8 cellular contexts compared by ENCODE assay signal in the genomic region with DNA sequence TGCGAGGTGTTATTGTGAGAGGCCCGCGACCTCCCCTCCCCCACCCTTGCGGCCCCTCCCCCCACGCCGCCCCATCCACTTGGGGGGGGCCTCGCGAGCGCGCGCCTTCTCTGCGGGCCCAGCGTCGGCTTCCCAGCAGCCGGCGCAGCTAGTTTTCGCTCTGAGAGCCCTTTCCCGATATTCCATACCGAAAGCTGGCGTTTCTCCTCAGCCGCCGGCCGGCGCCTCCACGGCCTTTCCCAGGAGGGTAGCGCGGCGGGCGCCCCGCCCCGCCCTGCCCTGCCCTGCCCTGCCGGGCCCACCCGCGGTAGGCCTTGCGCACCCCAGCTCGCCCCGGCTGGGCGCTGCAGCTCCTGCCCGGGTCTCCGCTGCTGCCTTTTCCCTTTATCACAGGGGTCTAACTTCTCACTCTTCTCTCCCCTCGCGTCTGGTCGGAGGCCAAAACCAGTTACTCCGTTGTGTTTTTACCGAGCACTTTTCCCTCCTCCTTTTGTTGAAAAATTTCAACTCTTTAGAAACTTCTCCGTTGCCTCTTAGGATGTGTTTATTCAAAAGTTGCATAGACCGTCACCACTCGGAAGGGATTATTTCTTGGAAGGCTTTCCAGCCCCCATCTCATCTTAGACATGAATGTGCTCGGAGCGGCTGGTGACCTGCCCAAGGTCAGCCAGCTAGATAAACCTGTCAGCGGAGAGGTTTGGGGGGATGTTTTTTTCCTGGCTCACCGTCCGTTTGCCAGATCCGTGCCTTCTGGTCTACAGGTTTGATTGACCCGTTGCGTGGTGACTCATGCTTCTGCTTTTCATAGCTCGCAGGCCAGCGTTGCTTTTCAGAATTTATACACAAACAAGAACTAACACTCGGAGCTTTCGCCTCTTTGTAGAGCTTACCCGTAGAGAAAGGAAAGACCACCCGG.
DNase-seq lines count a peak whose midpoint lies in the region; ATAC-seq and TF ChIP-seq lines count a peak whose summit lies in the region.

No MANE protein-coding gene starts in this region.

- H3K27ac ChIP-seq in muscle layer of duodenum (ENCODE audit: low read length) (peak overlapping the region; percentile 79), tibial artery (peak overlapping the region; percentile 83 to 85)

- H3K4me3 ChIP-seq in muscle layer of duodenum (ENCODE audit: low read depth in 1 of 2, low read length in 2 of 2) (peak overlapping the region; percentile 85 to 89), tibial artery (peak overlapping the region; percentile 64 to 82)

- H3K36me3 ChIP-seq in muscle layer of duodenum (ENCODE audit: control insufficient read depth in 1 of 2, insufficient read depth in 2 of 2, low read length in 2 of 2) (peaks cover 0 to 11% of the 10 kb centered on the region in 2 donors), tibial artery (peaks cover 0 to 13% (median 10%) of the 10 kb centered on the region in 3 donors)

- DNase-seq in Ammon's horn (ENCODE audit: low spot score) (peak; percentile 54), NCI-H526 (lab: John Stamatoyannopoulos, UW) (peak; percentile 73 to 93), fibroblast of gingiva (ENCODE audit: low read depth) (peak; percentile 50), tibial artery (peak; percentile 66 to 74)
- DNase-seq in activated T-helper 1 cell treated with anti-CD3 and anti-CD28 coated beads, Interleukin-2, amount 50 U/mL, for 16 hours (ENCODE audit: low read depth in 1 of 2, low spot score in 1 of 2): peak; percentile 4 to 10

- ATAC-seq in GM18867 (IDR thresholded peaks at IDR 0.05; ENCODE audit: unreplicated experiment) (peak; percentile 42), HG03039 (IDR thresholded peaks at IDR 0.05; ENCODE audit: unreplicated experiment) (peak; percentile 36)

- H3K4me1 ChIP-seq in muscle layer of duodenum (ENCODE audit: control insufficient read depth in 1 of 2, insufficient read depth in 2 of 2, low read length in 2 of 2): peaks cover 6 to 22% of the 10 kb centered on the region in 2 donors
- H3K4me1 ChIP-seq in tibial artery: peaks cover 0 to 45% (median 25%) of the 10 kb centered on the region in 4 donors

- H3K27me3 ChIP-seq in muscle layer of duodenum (ENCODE audit: low read depth, low read length): no peaks in the 10 kb centered on the region
- H3K27me3 ChIP-seq in tibial artery: no peaks in the 10 kb centered on the region

- TF ChIP-seq CTCF in tibial artery (IDR thresholded peaks at IDR 0.05): no peak

- H3K9me3 ChIP-seq in muscle layer of duodenum (ENCODE audit: control insufficient read depth in 1 of 2, low read length in 2 of 2) (no peaks in the 10 kb centered on the region), tibial artery (no peaks in the 10 kb centered on the region)

- intact Hi-C loops in tibial artery (cut with DNase I; ENCODE audit: low total_unique reads): no loop called here

Comparison
In these comparisons a context has a peak if more than half of its experiments do, and no peak if none do; other contexts are left out.
1. Peak in every context shown above with its lines: DNase-seq, ATAC-seq, H3K4me3 ChIP-seq and H3K27ac ChIP-seq.
2. DNase-seq: peak in every context shown above with its lines; median percentile 83 in NCI-H526; 70 in tibial artery; 54 in Ammon's horn; 50 in fibroblast of gingiva; 7 in activated T-helper 1 cell treated with anti-CD3 and anti-CD28 coated beads, Interleukin-2, amount 50 U/mL, for 16 hours.